ENCODE assay signal across 7 cellular contexts in genomic region chr14:104201496-104201895, GRCh38.
"Had no signal": no experiment of that assay in that cellular context is flagged by ENCODE, and none has a peak within 500 bp of the region (broad histone marks: within the 10 kb centered on the region; RNA-seq: fewer than 3 reads in every experiment).

No MANE protein-coding gene starts in this region.

- DNase-seq: MV-4-11, NCI-H1436 treated with DMSO at 0.1 percent for 48 hours, NCI-H187 treated with DMSO at 0.1 percent for 48 hours, NCI-H2227 treated with DMSO at 0.1 percent for 48 hours, Right ventricle myocardium superior, SIG-M5, T-cell had no signal
